Comparison of ENCODE assay signal across 11 cellular contexts in the genomic region with DNA sequence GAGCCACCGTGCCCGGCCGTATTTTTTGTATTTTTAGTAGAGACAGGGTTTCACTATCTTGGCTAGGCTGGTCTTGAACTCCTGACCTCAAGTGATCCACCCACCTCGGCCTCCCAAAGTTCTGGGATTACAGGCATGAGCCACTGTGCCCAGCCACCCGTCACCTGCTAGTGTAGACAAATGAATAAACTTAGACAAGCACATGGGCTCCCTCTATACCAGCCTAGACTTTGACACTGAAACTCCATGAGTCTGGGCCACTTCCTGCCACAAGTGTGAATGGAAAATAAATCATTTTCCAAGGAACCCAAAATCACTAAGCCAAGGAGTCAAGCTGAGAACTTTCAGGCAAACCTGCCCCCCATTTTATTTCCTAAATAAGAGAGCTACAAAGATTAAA. TPM values are rescaled to one million over a fixed set of nuclear protein-coding genes. Genes with fewer than 3 reads are reported as not detected.
DNase-seq lines count a peak whose midpoint lies in the region; ATAC-seq and TF ChIP-seq lines count a peak whose summit lies in the region.
"Had no signal": no experiment of that assay in that cellular context is flagged by ENCODE, and none has a peak within 500 bp of the region (broad histone marks: within the 10 kb centered on the region; RNA-seq: fewer than 3 reads in every experiment).

No MANE protein-coding gene starts in this region.

- H3K9me3 Mint-ChIP-seq in activated CD4-positive, alpha-beta T cell treated with anti-CD3 and anti-CD28 coated beads for 36 hours (ENCODE audit: low read depth), result peaks cover 4% of the 10 kb centered on the region
- H3K9me3 Mint-ChIP-seq in stimulated activated memory B cell treated with anti-CD40 and anti-IgM and Interleukin-4, amounts not matched to agents 10 μg/mL and 1 μg/mL and 100 μg/mL, for 72 hours, result peaks cover 8% of the 10 kb centered on the region

- POLR2A ChIA-PET in activated CD4-positive, alpha-beta T cell treated with anti-CD3 and anti-CD28 coated beads for 36 hours (lab: Charles Lee), result interaction anchor here (0.6 to 1.8 kb wide), 7 partner anchors 26 to 214 kb away, joined by 3 to 9 read pairs (median 4); partner anchors contain the start of gene TPT1

- H3K27me3 Mint-ChIP-seq in activated CD4-positive, alpha-beta T cell treated with anti-CD3 and anti-CD28 coated beads for 36 hours, result no peaks in the 10 kb centered on the region
- no peaks in the 10 kb centered on the region for H3K27me3 Mint-ChIP-seq in stimulated activated memory B cell treated with anti-CD40 and anti-IgM and Interleukin-4, amounts not matched to agents 10 μg/mL and 1 μg/mL and 100 μg/mL, for 72 hours

- peak overlapping the region; percentile 89 for H3K27ac Mint-ChIP-seq in activated CD4-positive, alpha-beta T cell treated with anti-CD3 and anti-CD28 coated beads for 36 hours
- H3K27ac Mint-ChIP-seq in stimulated activated memory B cell treated with anti-CD40 and anti-IgM and Interleukin-4, amounts not matched to agents 10 μg/mL and 1 μg/mL and 100 μg/mL, for 72 hours, result peak overlapping the region; percentile 82

- ATAC-seq in activated CD4-positive, alpha-beta T cell treated with anti-CD3 and anti-CD28 coated beads for 36 hours, result peak; percentile 37
- peak; percentile 42 for ATAC-seq in stimulated activated memory B cell treated with anti-CD40 and anti-IgM and Interleukin-4, amounts not matched to agents 10 μg/mL and 1 μg/mL and 100 μg/mL, for 72 hours

- peak overlapping the region; percentile 12 for H3K4me3 Mint-ChIP-seq in activated CD4-positive, alpha-beta T cell treated with anti-CD3 and anti-CD28 coated beads for 36 hours
- no peak overlapping the region for H3K4me3 Mint-ChIP-seq in stimulated activated memory B cell treated with anti-CD40 and anti-IgM and Interleukin-4, amounts not matched to agents 10 μg/mL and 1 μg/mL and 100 μg/mL, for 72 hours

- peaks cover 52% of the 10 kb centered on the region for H3K4me1 Mint-ChIP-seq in activated CD4-positive, alpha-beta T cell treated with anti-CD3 and anti-CD28 coated beads for 36 hours
- H3K4me1 Mint-ChIP-seq in stimulated activated memory B cell treated with anti-CD40 and anti-IgM and Interleukin-4, amounts not matched to agents 10 μg/mL and 1 μg/mL and 100 μg/mL, for 72 hours, result peaks cover 30% of the 10 kb centered on the region

- TF ChIP-seq CTCF in epithelial cell of esophagus (IDR thresholded peaks at IDR 0.05; ENCODE audit: insufficient read depth, low read depth, low read length, missing control alignments), result no peak

- no peak overlapping the region for H3K4me3 ChIP-seq in epithelial cell of esophagus (ENCODE audit: low read length)
- H3K4me3 ChIP-seq: dorsolateral prefrontal cortex, heart right ventricle, right atrium auricular region had no signal

- CTCF ChIA-PET in activated CD4-positive, alpha-beta T cell treated with anti-CD3 and anti-CD28 coated beads for 36 hours (lab: Charles Lee), result interaction anchor here (0.5 to 6.9 kb wide), 9 partner anchors 20 to 187 kb away, joined by 3 to 79 read pairs (median 5); partner anchors contain the start of gene TPT1

- H3K36me3 Mint-ChIP-seq in activated CD4-positive, alpha-beta T cell treated with anti-CD3 and anti-CD28 coated beads for 36 hours (ENCODE audit: low read depth), result peaks cover 22% of the 10 kb centered on the region
- H3K36me3 Mint-ChIP-seq in stimulated activated memory B cell treated with anti-CD40 and anti-IgM and Interleukin-4, amounts not matched to agents 10 μg/mL and 1 μg/mL and 100 μg/mL, for 72 hours, result peaks cover 31% of the 10 kb centered on the region

- DNase-seq in activated CD4-positive, alpha-beta T cell treated with anti-CD3 and anti-CD28 coated beads for 36 hours, result peak; percentile 42
- DNase-seq in activated CD4-positive, alpha-beta T cell treated with anti-CD3 and anti-CD28 coated beads for 1 hour, result no peak
- DNase-seq in activated CD4-positive, alpha-beta T cell treated with anti-CD3 and anti-CD28 coated beads, Interleukin-2, amount 50 U/mL, for 4 hours, result peak; percentile 6 to 24
- peak; percentile 36 for DNase-seq in epithelial cell of esophagus (ENCODE audit: low read depth)
- DNase-seq in NCI-H187 treated with DMSO at 0.1 percent for 48 hours (lab: John Stamatoyannopoulos, UW), result no peak
- DNase-seq in HPDE6-E6E7 (ENCODE audit: extremely low spot score), result no peak
- no peak for DNase-seq in anterior cingulate cortex (lab: John Stamatoyannopoulos, UW)

- intact Hi-C loops in activated CD4-positive, alpha-beta T cell treated with anti-CD3 and anti-CD28 coated beads for 36 hours (cut with DNase I, micrococcal nuclease), result loop anchor here (1.0 kb wide), 7 partner anchors 27 to 791 kb away; partner anchors contain the start of genes TPT1 (in 2 of the 2), COG3 (in 1 of the 2) and SLC25A30 (in 1 of the 2)

RNA-seq across cellular contexts. Expression of gene TPT1, which starts 27.0 kb away (rescaled TPM):
- total RNA-seq in activated CD4-positive, alpha-beta T cell treated with anti-CD3 and anti-CD28 coated beads for 36 hours, result 1,000 to 10,000 TPM; 3,408 to 3,964 TPM

RNA-seq across cellular contexts. Expression of gene SLC25A30, which starts 50.2 kb away (rescaled TPM):
- 10 to 100 TPM; 17.7 to 18.4 TPM for total RNA-seq in activated CD4-positive, alpha-beta T cell treated with anti-CD3 and anti-CD28 coated beads for 36 hours

Comparison
In these comparisons a context has a peak if more than half of its experiments do, and no peak if none do; other contexts are left out.
1. DNase-seq: peak in activated CD4-positive, alpha-beta T cell treated with anti-CD3 and anti-CD28 coated beads for 36 hours (single experiment), activated CD4-positive, alpha-beta T cell treated with anti-CD3 and anti-CD28 coated beads, Interleukin-2, amount 50 U/mL, for 4 hours (2 of 2) and epithelial cell of esophagus (single experiment); none in activated CD4-positive, alpha-beta T cell treated with anti-CD3 and anti-CD28 coated beads for 1 hour (single experiment), NCI-H187 treated with DMSO at 0.1 percent for 48 hours (single experiment), HPDE6-E6E7 (single experiment) and anterior cingulate cortex (0 of 58).